In genomic region chr20:49916146-49917002, GRCh38 we compare ENCODE assay signal across 2 cellular contexts.
TF ChIP-seq lines count a peak whose summit lies in the region.

No MANE protein-coding gene starts in this region.

TF ChIP-seq in HCT116, 20 proteins besides CTCF, POLR2A, EP300 and RAD21:
- TF ChIP-seq CEBPB (IDR thresholded peaks at IDR 0.05; ENCODE audit: low read depth) (no peak), SP1 (IDR thresholded peaks at IDR 0.05; ENCODE audit: low read depth) (0 out of 2 replicates have a peak, but pooled peaks have one; percentile 13), POLR2AphosphoS5 (IDR thresholded peaks at IDR 0.05; ENCODE audit: low read depth, low read length) (no peak), SRF (IDR thresholded peaks at IDR 0.05; ENCODE audit: low read depth) (no peak), ZNF274 (IDR thresholded peaks at IDR 0.05; ENCODE audit: low read depth, low read length) (no peak), CBX3 (IDR thresholded peaks at IDR 0.05; ENCODE audit: low read depth) (no peak)
TF ChIP-seq in HCT116: peak in this region for 1.

TF ChIP-seq in endothelial cell of umbilical vein, 7 proteins besides CTCF, POLR2A, EP300 and RAD21:
- TF ChIP-seq GATA2 (IDR thresholded peaks at IDR 0.05; ENCODE audit: insufficient read depth, insufficient read length, low read depth, low read length) (no peak), MYC (IDR thresholded peaks at IDR 0.05; ENCODE audit: low read depth, low read length) (no peak), MAX (IDR thresholded peaks at IDR 0.05; ENCODE audit: insufficient read depth, insufficient read length) (no peak), FOS (IDR thresholded peaks at IDR 0.05; ENCODE audit: borderline replicate concordance, insufficient read depth, low read length) (no peak), EZH2 (IDR thresholded peaks at IDR 0.05; ENCODE audit: borderline replicate concordance, low read depth, low read length, severe bottlenecking) (no peak), POLR2AphosphoS5 (IDR thresholded peaks at IDR 0.05; ENCODE audit: insufficient read depth, low read depth, low read length) (no peak), JUN (IDR thresholded peaks at IDR 0.05; ENCODE audit: borderline replicate concordance, insufficient read depth, insufficient read length, low read depth) (no peak)
